ENCODE assay signal across 8 cellular contexts in the genomic region with DNA sequence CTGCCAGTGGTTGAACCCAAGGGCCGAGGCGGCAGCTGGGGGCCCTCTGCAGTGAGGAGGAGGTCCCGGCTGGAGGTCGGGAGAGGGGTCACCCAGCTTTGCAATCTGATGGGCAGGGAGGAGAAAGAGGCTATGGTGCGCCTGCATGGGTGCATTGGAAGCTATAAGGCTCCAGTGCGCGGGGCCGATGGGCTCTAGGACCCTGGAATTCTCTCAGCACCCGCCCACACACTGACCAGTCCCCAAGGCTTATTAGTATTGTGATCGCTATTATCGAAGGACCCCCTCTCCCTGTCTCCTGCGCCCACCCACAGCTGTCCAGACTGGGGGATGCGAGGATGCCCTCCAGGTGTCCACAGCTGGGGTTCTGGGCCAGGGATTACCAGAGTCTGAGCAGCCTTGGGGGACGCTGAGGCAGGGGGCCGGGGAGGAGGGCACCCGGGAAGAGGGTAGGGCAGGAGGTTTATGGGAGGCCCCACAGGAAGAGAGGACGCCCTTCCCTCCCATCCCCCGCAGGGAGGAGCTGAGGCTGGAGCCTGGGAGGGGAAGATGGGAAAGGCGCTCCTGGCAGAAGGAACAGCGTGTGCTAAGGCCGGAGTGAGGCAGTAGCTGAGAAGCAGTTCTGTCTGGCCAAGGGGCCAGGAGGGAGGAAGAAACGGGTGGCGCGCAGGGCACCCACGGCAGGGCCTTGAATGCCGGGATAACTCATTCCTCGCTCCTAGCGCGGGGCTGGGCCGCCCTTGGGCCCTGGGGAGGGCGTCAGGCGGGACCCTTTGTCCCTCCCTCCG. TPM values are rescaled to one million over a fixed set of nuclear protein-coding genes. Genes with fewer than 3 reads are reported as not detected.
A peak's percentile ranks its signal among the peaks of the same experiment; 100 is the strongest.
DNase-seq lines count a peak whose midpoint lies in the region; ATAC-seq and TF ChIP-seq lines count a peak whose summit lies in the region.

No MANE protein-coding gene starts in this region.

- dilution Hi-C loops in mammary epithelial cell (cut with HindIII; ENCODE audit: low sequenced_read_pairs) = no loop called here

- intact Hi-C loops in mammary epithelial cell (cut with micrococcal nuclease) = no loop called here

- no peak for TF ChIP-seq CTCF in mammary epithelial cell (conservative IDR thresholded peaks at IDR 0.05 in 1 of 2, IDR thresholded peaks at IDR 0.05 in 1 of 2; ENCODE audit: extremely low read depth in 1 of 2, insufficient read depth in 1 of 2, low read depth in 1 of 2, low read length in 2 of 2)
- no peak for TF ChIP-seq CTCF in kidney epithelial cell (IDR thresholded peaks at IDR 0.05; ENCODE audit: insufficient read depth, low read length, poor library complexity, severe bottlenecking)

- peak overlapping the region; percentile 91 for H2AFZ ChIP-seq in mammary epithelial cell (ENCODE audit: low read depth, low read length)

- in situ Hi-C loops in mammary epithelial cell (cut with MboI; ENCODE audit: low sequenced_read_pairs in 2 of 2) = no loop called here

- CTCF ChIA-PET in mammary epithelial cell (lab: Charles Lee; ENCODE audit: low non-redundant PET) = no interaction called here

- DNase-seq in HK-2 (ENCODE audit: unreplicated experiment) = peak; percentile 59
- no peak for DNase-seq in mammary epithelial cell
- no peak for DNase-seq in kidney epithelial cell (ENCODE audit: low read depth)
- no peak for DNase-seq in activated T-cell treated with anti-CD3 and anti-CD28 coated beads, Interleukin-2, amount 50 U/mL, for 24 hours
- DNase-seq in D341Med (ENCODE audit: low spot score) = no peak

- peaks cover 12% of the 10 kb centered on the region for H3K4me1 ChIP-seq in mammary epithelial cell (ENCODE audit: insufficient read depth, low read length)
- peaks cover 0 to 27% (median 17%) of the 10 kb centered on the region in 5 donors for H3K4me1 ChIP-seq in subcutaneous abdominal adipose tissue (ENCODE audit: control insufficient read depth in 5 of 5, insufficient read depth in 5 of 5, low read length in 5 of 5)

- ATAC-seq in GM21825 (IDR thresholded peaks at IDR 0.05; ENCODE audit: unreplicated experiment) (no peak), GM18502 (IDR thresholded peaks at IDR 0.05; ENCODE audit: poor library complexity, unreplicated experiment) (no peak)

- no peaks in the 10 kb centered on the region for H3K79me2 ChIP-seq in mammary epithelial cell (ENCODE audit: insufficient read depth, low read length)

- H3K27me3 ChIP-seq in mammary epithelial cell (ENCODE audit: insufficient read depth, low read length) = no peaks in the 10 kb centered on the region
- no peaks in the 10 kb centered on the region for H3K27me3 ChIP-seq in kidney epithelial cell (ENCODE audit: control insufficient read depth, insufficient read depth, low read length)
- peaks cover 11 to 21% (median 18%) of the 10 kb centered on the region in 5 donors for H3K27me3 ChIP-seq in subcutaneous abdominal adipose tissue (ENCODE audit: control insufficient read depth in 5 of 5, insufficient read depth in 4 of 5, low read length in 5 of 5)

- H3K9ac ChIP-seq in mammary epithelial cell (ENCODE audit: insufficient read depth, low read length) = no peak overlapping the region
- H3K9ac ChIP-seq in subcutaneous abdominal adipose tissue (ENCODE audit: low read length in 5 of 5) = peak overlapping the region in 1 of 5 donors; percentile 23

- no peaks in the 10 kb centered on the region for H3K36me3 Mint-ChIP-seq in activated T-cell treated with anti-CD3 and anti-CD28 coated beads, Interleukin-2, amount 50 U/mL, for 24 hours (ENCODE audit: low read depth)

- H3K27me3 Mint-ChIP-seq in activated T-cell treated with anti-CD3 and anti-CD28 coated beads, Interleukin-2, amount 50 U/mL, for 24 hours = peaks cover 6% of the 10 kb centered on the region

- H3K9me3 ChIP-seq in mammary epithelial cell (replicated peaks; ENCODE audit: insufficient read depth, low read length) (no peaks in the 10 kb centered on the region), subcutaneous abdominal adipose tissue (ENCODE audit: control insufficient read depth in 5 of 5, low read length in 5 of 5) (no peaks in the 10 kb centered on the region)

- H3K36me3 ChIP-seq in mammary epithelial cell (ENCODE audit: insufficient read depth, low read length) = no peaks in the 10 kb centered on the region
- H3K36me3 ChIP-seq in kidney epithelial cell (ENCODE audit: control insufficient read depth, insufficient read depth, low read length) = no peaks in the 10 kb centered on the region
- H3K36me3 ChIP-seq in subcutaneous abdominal adipose tissue (ENCODE audit: control insufficient read depth in 5 of 5, insufficient read depth in 5 of 5, low read length in 5 of 5) = no peaks in the 10 kb centered on the region

- BruUV-seq in mammary epithelial cell (replicated peaks; lab: Mats Ljungman, UMichigan) = no TSS peak

- no peaks in the 10 kb centered on the region for H4K20me1 ChIP-seq in mammary epithelial cell (ENCODE audit: insufficient read depth, low read length)

- H3K4me2 ChIP-seq in mammary epithelial cell (ENCODE audit: insufficient read depth, low read depth, low read length) = peak overlapping the region; percentile 80

- H3K4me3 Mint-ChIP-seq in activated T-cell treated with anti-CD3 and anti-CD28 coated beads, Interleukin-2, amount 50 U/mL, for 24 hours = no peak overlapping the region

- H3K9me3 Mint-ChIP-seq in activated T-cell treated with anti-CD3 and anti-CD28 coated beads, Interleukin-2, amount 50 U/mL, for 24 hours = no peaks in the 10 kb centered on the region

- H3K4me3 ChIP-seq in mammary epithelial cell (replicated peaks in 1 of 3; ENCODE audit: insufficient read depth in 1 of 3, low read depth in 2 of 3, low read length in 3 of 3) (peak overlapping the region in 2 of 3 experiments; percentile 8 to 31), kidney epithelial cell (ENCODE audit: low read depth, low read length) (peak overlapping the region; percentile 37), subcutaneous abdominal adipose tissue (ENCODE audit: low read depth in 1 of 5, low read length in 5 of 5) (peak overlapping the region in 3 of 5 donors; percentile 14 to 50 (median 29))

- H3K4me1 Mint-ChIP-seq in activated T-cell treated with anti-CD3 and anti-CD28 coated beads, Interleukin-2, amount 50 U/mL, for 24 hours (ENCODE audit: low read depth) = peaks cover 17% of the 10 kb centered on the region

- H3K27ac Mint-ChIP-seq in activated T-cell treated with anti-CD3 and anti-CD28 coated beads, Interleukin-2, amount 50 U/mL, for 24 hours = no peak overlapping the region

- H3K27ac ChIP-seq in mammary epithelial cell (ENCODE audit: insufficient read depth, low read depth, low read length) (no peak overlapping the region), subcutaneous abdominal adipose tissue (ENCODE audit: low read depth, low read length) (no peak overlapping the region)

- WGBS in mammary epithelial cell (ENCODE audit: low coverage, missing lambda C conversion rate) = 67% methylated on average over 13 of the region's 33 CpGs

RNA-seq across cellular contexts. Expression of a gene that starts 24.2 kb away (rescaled TPM):
- not detected for total RNA-seq in mammary epithelial cell
- polyA plus RNA-seq in mammary epithelial cell = not detected
- not detected for polyA minus RNA-seq in mammary epithelial cell
- not detected in 2 replicates for total RNA-seq in kidney epithelial cell

RNA-seq across cellular contexts. Expression of a gene that starts 29.2 kb away (rescaled TPM):
- total RNA-seq in mammary epithelial cell = 10 to 100 TPM; 15.0 to 44.6 TPM
- polyA plus RNA-seq in mammary epithelial cell = 59.9 TPM
- polyA minus RNA-seq in mammary epithelial cell = 49.3 TPM
- 52.6 and 57.2 TPM in 2 replicates for total RNA-seq in kidney epithelial cell

RNA-seq across cellular contexts. Expression of a gene that starts 45.2 kb away (rescaled TPM):
- total RNA-seq in mammary epithelial cell (10 to 100 TPM; 21.4 to 28.2 TPM), kidney epithelial cell (27.0 and 32.0 TPM in 2 replicates)
- 25.2 TPM for polyA plus RNA-seq in mammary epithelial cell
- 8.7 TPM for polyA minus RNA-seq in mammary epithelial cell
